Comparison of ENCODE assay signal across 9 cellular contexts in the genomic region with DNA sequence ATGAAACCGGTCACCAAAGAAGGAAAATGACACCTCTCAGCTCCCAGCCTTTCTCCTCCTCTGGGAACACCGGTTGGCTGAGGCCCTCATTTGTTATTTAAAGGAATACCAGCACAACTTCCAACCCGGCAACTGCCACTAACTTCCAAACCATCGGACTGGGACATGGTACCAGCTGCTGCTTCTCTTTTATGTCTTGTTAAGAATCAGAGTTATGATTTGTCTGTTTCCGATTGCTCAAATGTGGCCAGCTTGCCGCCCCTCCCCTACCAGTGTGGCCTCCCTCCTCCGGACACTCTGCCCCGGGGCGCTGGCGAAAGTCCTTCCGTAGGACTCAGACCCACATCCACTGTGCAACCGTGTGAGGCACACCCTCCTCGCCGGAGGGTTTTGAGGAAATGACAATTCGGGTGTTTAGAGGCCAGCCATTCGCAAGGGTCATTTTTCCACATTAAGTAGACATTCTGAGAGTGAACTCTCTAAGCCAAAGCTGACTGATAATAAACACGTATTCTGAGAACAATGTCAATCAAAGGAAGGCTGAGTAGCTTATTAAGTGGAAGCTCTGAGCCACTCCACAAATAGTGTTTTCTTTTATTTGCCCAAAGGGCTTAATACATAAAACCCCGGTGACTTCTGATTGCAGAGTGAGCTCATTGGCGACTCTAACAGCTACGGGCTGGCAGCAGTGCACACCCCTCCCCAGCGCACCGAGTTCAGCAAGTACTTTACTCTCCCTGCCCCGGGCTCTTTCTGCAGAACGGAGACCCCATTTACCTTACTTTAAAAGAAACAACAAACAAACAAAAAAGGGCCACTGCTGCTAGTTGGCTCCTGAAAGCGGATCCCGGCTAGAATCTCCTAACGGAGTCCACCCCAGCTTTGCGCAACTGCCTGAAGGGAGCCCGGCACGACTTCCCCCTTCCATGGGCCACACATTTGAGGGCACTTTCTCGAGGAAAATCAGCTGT.
DNase-seq lines count a peak whose midpoint lies in the region; ATAC-seq lines count a peak whose summit lies in the region.
"Had no signal": no experiment of that assay in that cellular context is flagged by ENCODE, and none has a peak within 500 bp of the region (broad histone marks: within the 10 kb centered on the region; RNA-seq: fewer than 3 reads in every experiment).

No MANE protein-coding gene starts in this region.

- peaks cover 14% of the 10 kb centered on the region for H3K27me3 ChIP-seq in ACC112 (ENCODE audit: insufficient read depth, low read length)

- peaks cover 38% of the 10 kb centered on the region for H3K27me3 Mint-ChIP-seq in dendritic cell treated with granulocyte-macrophage colony-stimulating factor and Interleukin-4, amounts not matched to agents 40 ng/mL and 50 ng/mL, for 4 days
- H3K27me3 Mint-ChIP-seq in memory B cell = peaks cover 44% of the 10 kb centered on the region

- H3K4me3 ChIP-seq in ACC112 (ENCODE audit: low read depth, low read length) = no peak overlapping the region
- H3K4me3 ChIP-seq: K562 had no signal

- H3K4me1 ChIP-seq in ACC112 (ENCODE audit: control insufficient read depth, insufficient read depth, low read length, unreplicated experiment) = peaks cover 5% of the 10 kb centered on the region

- H3K27ac Mint-ChIP-seq in dendritic cell treated with granulocyte-macrophage colony-stimulating factor and Interleukin-4, amounts not matched to agents 40 ng/mL and 50 ng/mL, for 4 days = peak overlapping the region; percentile 88
- no peak overlapping the region for H3K27ac Mint-ChIP-seq in memory B cell

- H3K4me1 Mint-ChIP-seq in dendritic cell treated with granulocyte-macrophage colony-stimulating factor and Interleukin-4, amounts not matched to agents 40 ng/mL and 50 ng/mL, for 4 days (ENCODE audit: low read depth) = peaks cover 40% of the 10 kb centered on the region
- peaks cover 6% of the 10 kb centered on the region for H3K4me1 Mint-ChIP-seq in memory B cell

- no peak overlapping the region for H3K27ac ChIP-seq in ACC112 (ENCODE audit: low read depth, low read length)

- no peaks in the 10 kb centered on the region for H3K9me3 Mint-ChIP-seq in dendritic cell treated with granulocyte-macrophage colony-stimulating factor and Interleukin-4, amounts not matched to agents 40 ng/mL and 50 ng/mL, for 4 days
- no peaks in the 10 kb centered on the region for H3K9me3 Mint-ChIP-seq in memory B cell

- ATAC-seq in memory B cell (ENCODE audit: low read depth) (no peak), HG03520 (IDR thresholded peaks at IDR 0.05; ENCODE audit: unreplicated experiment) (no peak), GM18517 (IDR thresholded peaks at IDR 0.05; ENCODE audit: unreplicated experiment) (no peak)
- ATAC-seq: K562 had no signal

- no peaks in the 10 kb centered on the region for H3K36me3 Mint-ChIP-seq in dendritic cell treated with granulocyte-macrophage colony-stimulating factor and Interleukin-4, amounts not matched to agents 40 ng/mL and 50 ng/mL, for 4 days (ENCODE audit: low read depth)
- H3K36me3 Mint-ChIP-seq in memory B cell = no peaks in the 10 kb centered on the region

- intact Hi-C loops in dendritic cell treated with granulocyte-macrophage colony-stimulating factor and Interleukin-4, amounts not matched to agents 40 ng/mL and 50 ng/mL, for 4 days (cut with micrococcal nuclease) = no loop called here

- H3K79me2 ChIP-seq in ACC112 (ENCODE audit: control insufficient read depth, insufficient read depth, low read length, unreplicated experiment) = no peaks in the 10 kb centered on the region

- DNase-seq in NCI-H1105 treated with DMSO at 0.1 percent for 48 hours (lab: John Stamatoyannopoulos, UW) = peak; percentile 45
- no peak for DNase-seq in memory B cell (ENCODE audit: low spot score in 2 of 2)
- no peak for DNase-seq in T-helper 2 cell
- no peak for DNase-seq in stimulated activated CD4-positive, alpha-beta T cell treated with anti-CD3 and anti-CD28 coated beads, Interleukin-4, amount 100 ng/mL, for 1 hour

- H3K36me3 ChIP-seq in ACC112 (ENCODE audit: insufficient read depth, low read length) = no peaks in the 10 kb centered on the region

- H3K4me3 Mint-ChIP-seq in dendritic cell treated with granulocyte-macrophage colony-stimulating factor and Interleukin-4, amounts not matched to agents 40 ng/mL and 50 ng/mL, for 4 days = peak overlapping the region; percentile 73
- peak overlapping the region; percentile 30 for H3K4me3 Mint-ChIP-seq in memory B cell

- peak overlapping the region; percentile 20 for H2AFZ ChIP-seq in ACC112 (ENCODE audit: low read length, unreplicated experiment)
